11 cellular contexts compared by ENCODE assay signal in genomic region chr4:82984459-82984858, GRCh38. TPM values are rescaled to one million over a fixed set of nuclear protein-coding genes. Genes with fewer than 3 reads are reported as not detected.
A peak's percentile ranks its signal among the peaks of the same experiment; 100 is the strongest.
DNase-seq lines count a peak whose midpoint lies in the region; ATAC-seq and TF ChIP-seq lines count a peak whose summit lies in the region.
"Had no signal": no experiment of that assay in that cellular context is flagged by ENCODE, and none has a peak within 500 bp of the region (broad histone marks: within the 10 kb centered on the region; RNA-seq: fewer than 3 reads in every experiment).

No MANE protein-coding gene starts in this region.

- H3K79me2 ChIP-seq in GM23338 (replicated peaks; ENCODE audit: insufficient read depth) = 0 out of 2 replicates have a peak, but pooled peaks cover 7% of the 10 kb centered on the region

- H2AFZ ChIP-seq in GM23338 = no peak overlapping the region

- H3K4me1 ChIP-seq in GM23338 (ENCODE audit: insufficient read depth) = no peaks in the 10 kb centered on the region

- no peaks in the 10 kb centered on the region for H4K20me1 ChIP-seq in GM23338 (replicated peaks; ENCODE audit: insufficient read depth)

- no peaks in the 10 kb centered on the region for H3F3A ChIP-seq in GM23338 (replicated peaks; ENCODE audit: low read depth)

- DNase-seq in AG09309 (ENCODE audit: low read depth) (peak; percentile 8), GM23338 (ENCODE audit: low spot score) (peak; percentile 17), fibroblast of the aortic adventitia (ENCODE audit: low read depth) (peak; percentile 35), HuH-7 (ENCODE audit: low spot score) (no peak)
- peak; percentile 12 for DNase-seq in T-helper 2 cell treated with Interferon-gamma antibody and Interleukin-4, amounts not matched to agents 5 μg/mL and 100 μg/mL, for 36 hours (ENCODE audit: low spot score)
- DNase-seq: NCI-H1694 treated with DMSO at 0.1 percent for 48 hours, trophoblast cell had no signal

- no peaks in the 10 kb centered on the region for H3K9me2 ChIP-seq in GM23338 (ENCODE audit: insufficient read depth)

- ATAC-seq in GM23338 (no peak), HG03354 (IDR thresholded peaks at IDR 0.05; ENCODE audit: poor library complexity, severe bottlenecking, unreplicated experiment) (no peak), HG03571 (IDR thresholded peaks at IDR 0.05; ENCODE audit: unreplicated experiment) (no peak), GM21528 (IDR thresholded peaks at IDR 0.05; ENCODE audit: low FRiP score, unreplicated experiment) (no peak)

- peaks cover 3% of the 10 kb centered on the region; the same call in 2 of the 3 replicates for H3K36me3 Mint-ChIP-seq in GM23338 (ENCODE audit: low read depth)
- H3K36me3 Mint-ChIP-seq in T-helper 2 cell treated with Interferon-gamma antibody and Interleukin-4, amounts not matched to agents 5 μg/mL and 100 μg/mL, for 36 hours (ENCODE audit: low read depth) = peaks cover 34% of the 10 kb centered on the region

- H3K9me3 Mint-ChIP-seq in GM23338 = no peaks in the 10 kb centered on the region
- no peaks in the 10 kb centered on the region for H3K9me3 Mint-ChIP-seq in T-helper 2 cell treated with Interferon-gamma antibody and Interleukin-4, amounts not matched to agents 5 μg/mL and 100 μg/mL, for 36 hours

- no peaks in the 10 kb centered on the region for H3K27me3 ChIP-seq in GM23338 (ENCODE audit: insufficient read depth)
- H3K27me3 ChIP-seq: esophagus muscularis mucosa had no signal

- no peak overlapping the region for H3K4me2 ChIP-seq in GM23338

- no peak overlapping the region for H3K4me3 ChIP-seq in AG09309 (ENCODE audit: control insufficient read depth, low read depth, low read length)
- no peak overlapping the region for H3K4me3 ChIP-seq in GM23338
- H3K4me3 ChIP-seq in fibroblast of the aortic adventitia (ENCODE audit: low read depth, low read length) = no peak overlapping the region
- H3K4me3 ChIP-seq: esophagus muscularis mucosa had no signal

- H3K27ac Mint-ChIP-seq in GM23338 = no peak overlapping the region
- H3K27ac Mint-ChIP-seq in T-helper 2 cell treated with Interferon-gamma antibody and Interleukin-4, amounts not matched to agents 5 μg/mL and 100 μg/mL, for 36 hours = peak overlapping the region; percentile 79

- TF ChIP-seq CTCF in AG09309 (IDR thresholded peaks at IDR 0.05; ENCODE audit: control insufficient read depth, insufficient read depth, low read depth, low read length, missing control alignments) (no peak), GM23338 (conservative IDR thresholded peaks at IDR 0.05; ENCODE audit: low read depth in 2 of 2) (no peak), fibroblast of the aortic adventitia (IDR thresholded peaks at IDR 0.05; ENCODE audit: insufficient read depth, low read length) (no peak)

- H3K27ac ChIP-seq in GM23338 (ENCODE audit: low read depth) = no peak overlapping the region
- H3K27ac ChIP-seq: esophagus muscularis mucosa had no signal

- H3K36me3 ChIP-seq in GM23338 (ENCODE audit: insufficient read depth) = no peaks in the 10 kb centered on the region

- no peaks in the 10 kb centered on the region for H3K4me1 Mint-ChIP-seq in GM23338
- H3K4me1 Mint-ChIP-seq in T-helper 2 cell treated with Interferon-gamma antibody and Interleukin-4, amounts not matched to agents 5 μg/mL and 100 μg/mL, for 36 hours (ENCODE audit: low read depth) = peaks cover 22% of the 10 kb centered on the region

- no peak overlapping the region for H3K4me3 Mint-ChIP-seq in GM23338
- H3K4me3 Mint-ChIP-seq in T-helper 2 cell treated with Interferon-gamma antibody and Interleukin-4, amounts not matched to agents 5 μg/mL and 100 μg/mL, for 36 hours = no peak overlapping the region

- H3K27me3 Mint-ChIP-seq in GM23338 (ENCODE audit: insufficient read depth, low read depth, poor library complexity) = peaks cover 4% of the 10 kb centered on the region
- no peaks in the 10 kb centered on the region for H3K27me3 Mint-ChIP-seq in T-helper 2 cell treated with Interferon-gamma antibody and Interleukin-4, amounts not matched to agents 5 μg/mL and 100 μg/mL, for 36 hours (ENCODE audit: low read depth)

TF ChIP-seq in GM23338, 12 proteins besides CTCF, POLR2A, EP300 and RAD21 (continues in another document):
- TF ChIP-seq POLR2AphosphoS5 (IDR thresholded peaks at IDR 0.05; ENCODE audit: low read depth) (no peak), NANOG (IDR thresholded peaks at IDR 0.05; ENCODE audit: borderline replicate concordance) (no peak), ZNF331 (CRISPR knock-in tag; IDR thresholded peaks at IDR 0.05; ENCODE audit: low read depth) (no peak), CREB1 (CRISPR knock-in tag; IDR thresholded peaks at IDR 0.05; ENCODE audit: low read depth) (no peak), EZH2 (IDR thresholded peaks at IDR 0.05; ENCODE audit: low read depth, unreplicated experiment) (no peak), JUNB (IDR thresholded peaks at IDR 0.05; ENCODE audit: unreplicated experiment) (no peak), ZNF114 (CRISPR knock-in tag; IDR thresholded peaks at IDR 0.05) (no peak), STAT1 (IDR thresholded peaks at IDR 0.05; ENCODE audit: unreplicated experiment) (no peak), ETS1 (IDR thresholded peaks at IDR 0.05) (no peak)
- TF ChIP-seq, protein P1, sequence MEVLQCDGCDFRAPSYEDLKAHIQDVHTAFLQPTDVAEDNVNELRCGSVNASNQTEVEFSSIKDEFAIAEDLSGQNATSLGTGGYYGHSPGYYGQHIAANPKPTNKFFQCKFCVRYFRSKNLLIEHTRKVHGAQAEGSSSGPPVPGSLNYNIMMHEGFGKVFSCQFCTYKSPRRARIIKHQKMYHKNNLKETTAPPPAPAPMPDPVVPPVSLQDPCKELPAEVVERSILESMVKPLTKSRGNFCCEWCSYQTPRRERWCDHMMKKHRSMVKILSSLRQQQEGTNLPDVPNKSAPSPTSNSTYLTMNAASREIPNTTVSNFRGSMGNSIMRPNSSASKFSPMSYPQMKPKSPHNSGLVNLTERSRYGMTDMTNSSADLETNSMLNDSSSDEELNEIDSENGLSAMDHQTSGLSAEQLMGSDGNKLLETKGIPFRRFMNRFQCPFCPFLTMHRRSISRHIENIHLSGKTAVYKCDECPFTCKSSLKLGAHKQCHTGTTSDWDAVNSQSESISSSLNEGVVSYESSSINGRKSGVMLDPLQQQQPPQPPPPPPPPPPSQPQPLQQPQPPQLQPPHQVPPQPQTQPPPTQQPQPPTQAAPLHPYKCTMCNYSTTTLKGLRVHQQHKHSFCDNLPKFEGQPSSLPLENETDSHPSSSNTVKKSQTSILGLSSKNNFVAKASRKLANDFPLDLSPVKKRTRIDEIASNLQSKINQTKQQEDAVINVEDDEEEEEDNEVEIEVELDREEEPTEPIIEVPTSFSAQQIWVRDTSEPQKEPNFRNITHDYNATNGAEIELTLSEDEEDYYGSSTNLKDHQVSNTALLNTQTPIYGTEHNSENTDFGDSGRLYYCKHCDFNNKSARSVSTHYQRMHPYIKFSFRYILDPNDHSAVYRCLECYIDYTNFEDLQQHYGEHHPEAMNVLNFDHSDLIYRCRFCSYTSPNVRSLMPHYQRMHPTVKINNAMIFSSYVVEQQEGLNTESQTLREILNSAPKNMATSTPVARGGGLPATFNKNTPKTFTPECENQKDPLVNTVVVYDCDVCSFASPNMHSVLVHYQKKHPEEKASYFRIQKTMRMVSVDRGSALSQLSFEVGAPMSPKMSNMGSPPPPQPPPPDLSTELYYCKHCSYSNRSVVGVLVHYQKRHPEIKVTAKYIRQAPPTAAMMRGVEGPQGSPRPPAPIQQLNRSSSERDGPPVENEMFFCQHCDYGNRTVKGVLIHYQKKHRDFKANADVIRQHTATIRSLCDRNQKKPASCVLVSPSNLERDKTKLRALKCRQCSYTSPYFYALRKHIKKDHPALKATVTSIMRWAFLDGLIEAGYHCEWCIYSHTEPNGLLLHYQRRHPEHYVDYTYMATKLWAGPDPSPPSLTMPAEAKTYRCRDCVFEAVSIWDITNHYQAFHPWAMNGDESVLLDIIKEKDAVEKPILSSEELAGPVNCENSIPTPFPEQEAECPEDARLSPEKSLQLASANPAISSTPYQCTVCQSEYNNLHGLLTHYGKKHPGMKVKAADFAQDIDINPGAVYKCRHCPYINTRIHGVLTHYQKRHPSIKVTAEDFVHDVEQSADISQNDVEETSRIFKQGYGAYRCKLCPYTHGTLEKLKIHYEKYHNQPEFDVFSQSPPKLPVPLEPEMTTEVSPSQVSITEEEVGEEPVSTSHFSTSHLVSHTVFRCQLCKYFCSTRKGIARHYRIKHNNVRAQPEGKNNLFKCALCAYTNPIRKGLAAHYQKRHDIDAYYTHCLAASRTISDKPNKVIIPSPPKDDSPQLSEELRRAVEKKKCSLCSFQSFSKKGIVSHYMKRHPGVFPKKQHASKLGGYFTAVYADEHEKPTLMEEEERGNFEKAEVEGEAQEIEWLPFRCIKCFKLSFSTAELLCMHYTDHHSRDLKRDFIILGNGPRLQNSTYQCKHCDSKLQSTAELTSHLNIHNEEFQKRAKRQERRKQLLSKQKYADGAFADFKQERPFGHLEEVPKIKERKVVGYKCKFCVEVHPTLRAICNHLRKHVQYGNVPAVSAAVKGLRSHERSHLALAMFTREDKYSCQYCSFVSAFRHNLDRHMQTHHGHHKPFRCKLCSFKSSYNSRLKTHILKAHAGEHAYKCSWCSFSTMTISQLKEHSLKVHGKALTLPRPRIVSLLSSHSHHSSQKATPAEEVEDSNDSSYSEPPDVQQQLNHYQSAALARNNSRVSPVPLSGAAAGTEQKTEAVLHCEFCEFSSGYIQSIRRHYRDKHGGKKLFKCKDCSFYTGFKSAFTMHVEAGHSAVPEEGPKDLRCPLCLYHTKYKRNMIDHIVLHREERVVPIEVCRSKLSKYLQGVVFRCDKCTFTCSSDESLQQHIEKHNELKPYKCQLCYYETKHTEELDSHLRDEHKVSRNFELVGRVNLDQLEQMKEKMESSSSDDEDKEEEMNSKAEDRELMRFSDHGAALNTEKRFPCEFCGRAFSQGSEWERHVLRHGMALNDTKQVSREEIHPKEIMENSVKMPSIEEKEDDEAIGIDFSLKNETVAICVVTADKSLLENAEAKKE (CRISPR knock-in tag; IDR thresholded peaks at IDR 0.05) = no peak

RNA-seq across cellular contexts. Expression of gene LIN54, which starts 26.2 kb away (rescaled TPM):
- 11.2 and 15.7 TPM in 2 replicates for total RNA-seq in GM23338 (2014; rRNA removed; shearing (Covaris generic))
- 3.7 and 4.0 TPM in 2 replicates for polyA plus RNA-seq in GM23338 (2016; fragmentation: Nextera tagmentation; extraction: Ambion mirVana)
- 5.1 and 42.5 TPM in 2 replicates for total RNA-seq in fibroblast of the aortic adventitia (ENCODE audit: low replicate concordance)

RNA-seq across cellular contexts. Expression of gene COPS4, which starts 50.5 kb away (rescaled TPM):
- total RNA-seq in GM23338 (2014; rRNA removed; shearing (Covaris generic)) = 34.2 and 46.6 TPM in 2 replicates
- 19.9 and 23.7 TPM in 2 replicates for polyA plus RNA-seq in GM23338 (2016; fragmentation: Nextera tagmentation; extraction: Ambion mirVana)
- 37.5 and 69.3 TPM in 2 replicates for total RNA-seq in fibroblast of the aortic adventitia (ENCODE audit: low replicate concordance)
